32 cellular contexts compared by ENCODE assay signal in the genomic region with DNA sequence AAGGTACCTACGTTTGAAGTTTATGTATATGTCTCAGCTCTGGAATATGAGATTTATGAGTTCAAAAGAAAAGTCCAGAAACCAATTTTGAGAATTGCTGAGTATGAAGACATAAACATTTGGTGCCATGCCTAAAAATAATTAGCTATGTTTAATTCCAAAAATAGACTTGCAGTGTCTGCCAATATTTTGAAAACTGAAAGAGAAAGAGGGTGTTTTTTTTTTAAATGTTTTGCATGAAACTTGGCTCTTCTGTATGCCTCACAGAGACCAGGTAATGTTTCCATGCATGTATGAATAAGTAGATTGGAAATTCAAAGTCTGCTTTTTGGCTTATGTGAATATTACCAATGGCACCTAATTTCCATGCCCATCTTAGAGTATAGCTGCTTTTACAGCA.
DNase-seq lines count a peak whose midpoint lies in the region; ATAC-seq, FAIRE-seq and TF ChIP-seq lines count a peak whose summit lies in the region.
"Had no signal": no experiment of that assay in that cellular context is flagged by ENCODE, and none has a peak within 500 bp of the region (broad histone marks: within the 10 kb centered on the region; RNA-seq: fewer than 3 reads in every experiment).

No MANE protein-coding gene starts in this region.

- no peaks in the 10 kb centered on the region for H3K27me3 ChIP-seq in KMS-11 (ENCODE audit: insufficient read depth, low read depth)
- H3K27me3 ChIP-seq: BE2C, body of pancreas, left lung, sigmoid colon, tibial artery had no signal

- H3K79me2 ChIP-seq in KMS-11 (ENCODE audit: insufficient read depth, low read depth) = no peaks in the 10 kb centered on the region

- H3K27ac Mint-ChIP-seq in activated CD4-positive, alpha-beta memory T cell treated with anti-CD3 and anti-CD28 coated beads, Interleukin-2, amount 10 ng/mL, durations not matched to agents 7 days and 5 days = no peak overlapping the region
- H3K27ac Mint-ChIP-seq: activated CD8-positive, alpha-beta T cell treated with anti-CD3 and anti-CD28 coated beads for 36 hours; CD8-positive, alpha-beta T cell; dendritic cell treated with granulocyte-macrophage colony-stimulating factor and Interleukin-4, amounts not matched to agents 40 ng/mL and 50 ng/mL, for 4 days; memory B cell; nephron progenitor cell had no signal

- TF ChIP-seq CTCF in KMS-11 (conservative IDR thresholded peaks at IDR 0.05; ENCODE audit: low read depth, low read length) = no peak

- ATAC-seq in GM18868 (IDR thresholded peaks at IDR 0.05; ENCODE audit: unreplicated experiment) (peak; percentile 56), HG02588 (IDR thresholded peaks at IDR 0.05; ENCODE audit: unreplicated experiment) (peak; percentile 81), GM19455 (IDR thresholded peaks at IDR 0.05; ENCODE audit: unreplicated experiment) (no peak)
- ATAC-seq: activated CD8-positive, alpha-beta T cell treated with anti-CD3 and anti-CD28 coated beads for 36 hours; body of pancreas; CD8-positive, alpha-beta T cell; left lung; Right ventricle myocardium inferior had no signal

- H3K4me1 ChIP-seq in KMS-11 (ENCODE audit: low read depth, poor library complexity, severe bottlenecking) = peaks cover 60% of the 10 kb centered on the region
- H3K4me1 ChIP-seq: BE2C, body of pancreas, left lung, tibial artery had no signal

- DNase-seq in RPMI8226 (peak; percentile 67), AG08396 (ENCODE audit: low spot score) (no peak), GM12892 (ENCODE audit: insufficient read length) (no peak)
- no peak for DNase-seq in activated CD4-positive, alpha-beta memory T cell treated with anti-CD3 and anti-CD28 coated beads, Interleukin-2, amount 10 ng/mL, durations not matched to agents 7 days and 5 days
- DNase-seq: ACHN; activated CD4-positive, CD25-positive, alpha-beta regulatory T cell treated with anti-CD3 and anti-CD28 coated beads, Interleukin-2, amount 50 U/mL, for 72 hours; activated CD8-positive, alpha-beta T cell treated with anti-CD3 and anti-CD28 coated beads for 36 hours; activated naive CD4-positive, alpha-beta T cell treated with anti-CD3 and anti-CD28 coated beads, Interleukin-2, amount 50 U/mL, for 16 hours; BE2C; body of pancreas; CD8-positive, alpha-beta T cell; erythroblast; HCEC 1CT; IMR-90; islet precursor cell; left lung; NCI-H187; NCI-H2171 treated with DMSO at 0.1 percent for 48 hours; NCI-H524 treated with DMSO at 0.1 percent for 48 hours; nephron progenitor cell; PC-9; sigmoid colon; stimulated activated CD4-positive, alpha-beta T cell treated with anti-CD3 and anti-CD28 coated beads, Interleukin-12 subunit alpha, Interleukin-12 subunit beta, amount 100 ng/mL, for 4 hours; stimulated activated CD4-positive, alpha-beta T cell treated with anti-CD3 and anti-CD28 coated beads, Interleukin-4, amount 100 ng/mL, for 24 hours; tibial artery had no signal

- H3K4me2 ChIP-seq in KMS-11 = peak overlapping the region; percentile 94
- H3K4me2 ChIP-seq: PC-9 had no signal

- no peak for FAIRE-seq in GM12892 (lab: Jason Lieb, UNC)

- H3K4me1 Mint-ChIP-seq in activated CD4-positive, alpha-beta memory T cell treated with anti-CD3 and anti-CD28 coated beads, Interleukin-2, amount 10 ng/mL, durations not matched to agents 7 days and 5 days = no peaks in the 10 kb centered on the region
- H3K4me1 Mint-ChIP-seq: memory B cell, nephron progenitor cell had no signal

- no peaks in the 10 kb centered on the region for H3K36me3 ChIP-seq in KMS-11 (ENCODE audit: insufficient read depth)
- H3K36me3 ChIP-seq: BE2C, left lung, sigmoid colon, tibial artery had no signal

- CTCF ChIA-PET in activated CD4-positive, alpha-beta memory T cell treated with anti-CD3 and anti-CD28 coated beads, Interleukin-2, amount 10 ng/mL, durations not matched to agents 7 days and 5 days (lab: Charles Lee) = no interaction called here

- POLR2A ChIA-PET in activated CD4-positive, alpha-beta memory T cell treated with anti-CD3 and anti-CD28 coated beads, Interleukin-2, amount 10 ng/mL, durations not matched to agents 7 days and 5 days (lab: Charles Lee) = no interaction called here

- H3K36me3 Mint-ChIP-seq in activated CD4-positive, alpha-beta memory T cell treated with anti-CD3 and anti-CD28 coated beads, Interleukin-2, amount 10 ng/mL, durations not matched to agents 7 days and 5 days (ENCODE audit: low read depth) = no peaks in the 10 kb centered on the region
- H3K36me3 Mint-ChIP-seq: CD8-positive, alpha-beta T cell; memory B cell had no signal

- no peaks in the 10 kb centered on the region for H4K20me1 ChIP-seq in KMS-11 (ENCODE audit: insufficient read depth)

- peak overlapping the region; percentile 30; the same call in 1 of the 2 replicates for H2AFZ ChIP-seq in KMS-11 (ENCODE audit: low read depth)
- H2AFZ ChIP-seq: PC-9 had no signal

- no peak overlapping the region for H3K4me3 ChIP-seq in KMS-11 (IDR thresholded peaks at IDR 0.05; ENCODE audit: insufficient read depth, low read depth, low read length)
- H3K4me3 ChIP-seq: body of pancreas, left lung, PC-9, sigmoid colon, tibial artery had no signal

- peak overlapping the region; percentile 6; the same call in 1 of the 2 replicates for H3K9ac ChIP-seq in KMS-11

- H3K27ac ChIP-seq in KMS-11 = peak overlapping the region; percentile 53
- H3K27ac ChIP-seq: body of pancreas, left lung, PC-9, sigmoid colon, tibial artery had no signal

- peaks cover 4% of the 10 kb centered on the region for H3K9me3 Mint-ChIP-seq in activated CD4-positive, alpha-beta memory T cell treated with anti-CD3 and anti-CD28 coated beads, Interleukin-2, amount 10 ng/mL, durations not matched to agents 7 days and 5 days
- H3K9me3 Mint-ChIP-seq: activated CD8-positive, alpha-beta T cell treated with anti-CD3 and anti-CD28 coated beads for 36 hours; memory B cell; nephron progenitor cell had no signal

- no peak overlapping the region for H3K4me3 Mint-ChIP-seq in activated CD4-positive, alpha-beta memory T cell treated with anti-CD3 and anti-CD28 coated beads, Interleukin-2, amount 10 ng/mL, durations not matched to agents 7 days and 5 days
- H3K4me3 Mint-ChIP-seq: activated CD8-positive, alpha-beta T cell treated with anti-CD3 and anti-CD28 coated beads for 36 hours; CD8-positive, alpha-beta T cell; dendritic cell treated with granulocyte-macrophage colony-stimulating factor and Interleukin-4, amounts not matched to agents 40 ng/mL and 50 ng/mL, for 4 days; memory B cell; nephron progenitor cell had no signal

- no peaks in the 10 kb centered on the region for H3K27me3 Mint-ChIP-seq in activated CD4-positive, alpha-beta memory T cell treated with anti-CD3 and anti-CD28 coated beads, Interleukin-2, amount 10 ng/mL, durations not matched to agents 7 days and 5 days
- H3K27me3 Mint-ChIP-seq: activated CD8-positive, alpha-beta T cell treated with anti-CD3 and anti-CD28 coated beads for 36 hours; dendritic cell treated with granulocyte-macrophage colony-stimulating factor and Interleukin-4, amounts not matched to agents 40 ng/mL and 50 ng/mL, for 4 days; memory B cell had no signal

- no peak for TF ChIP-seq POLR2A in GM12892 (IDR thresholded peaks at IDR 0.05; ENCODE audit: low read depth, low read length)
